Comparison of ENCODE assay signal across 8 cellular contexts in the genomic region with DNA sequence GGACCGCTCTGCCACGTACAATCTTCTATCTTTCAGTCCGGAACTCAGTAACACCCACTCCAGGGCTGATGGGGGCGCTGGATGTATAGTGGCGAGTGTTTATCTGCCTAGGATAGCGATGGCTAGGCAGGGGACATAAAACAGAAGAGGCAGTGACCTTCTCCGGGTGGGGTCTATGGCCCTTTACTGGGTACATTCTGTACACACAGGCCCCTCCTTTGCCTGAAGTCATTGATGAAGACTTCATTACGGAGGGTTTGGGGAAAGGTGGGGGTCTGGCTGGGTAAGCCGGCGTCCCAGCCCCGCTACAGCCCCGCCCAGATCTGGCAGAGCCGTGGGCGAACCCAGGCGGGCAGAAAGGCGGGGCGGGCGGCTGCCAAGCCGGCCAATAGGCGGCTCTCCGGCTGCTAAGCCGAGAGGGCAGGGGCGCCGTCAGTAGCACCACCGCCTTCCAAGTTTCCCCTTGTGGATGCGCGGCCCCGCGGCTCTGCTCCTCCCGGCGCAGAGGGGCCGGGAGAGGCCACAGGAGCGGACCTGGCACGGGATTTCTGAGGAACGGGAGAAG. TPM values are rescaled to one million over a fixed set of nuclear protein-coding genes. Genes with fewer than 3 reads are reported as not detected.
DNase-seq lines count a peak whose midpoint lies in the region; ATAC-seq and TF ChIP-seq lines count a peak whose summit lies in the region.

A gene with protein sequence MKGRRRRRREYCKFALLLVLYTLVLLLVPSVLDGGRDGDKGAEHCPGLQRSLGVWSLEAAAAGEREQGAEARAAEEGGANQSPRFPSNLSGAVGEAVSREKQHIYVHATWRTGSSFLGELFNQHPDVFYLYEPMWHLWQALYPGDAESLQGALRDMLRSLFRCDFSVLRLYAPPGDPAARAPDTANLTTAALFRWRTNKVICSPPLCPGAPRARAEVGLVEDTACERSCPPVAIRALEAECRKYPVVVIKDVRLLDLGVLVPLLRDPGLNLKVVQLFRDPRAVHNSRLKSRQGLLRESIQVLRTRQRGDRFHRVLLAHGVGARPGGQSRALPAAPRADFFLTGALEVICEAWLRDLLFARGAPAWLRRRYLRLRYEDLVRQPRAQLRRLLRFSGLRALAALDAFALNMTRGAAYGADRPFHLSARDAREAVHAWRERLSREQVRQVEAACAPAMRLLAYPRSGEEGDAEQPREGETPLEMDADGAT (plus strand): TSS at position 435 of the 565 bp plus-strand sequence. CDS start 167 bp downstream, outside the sequence.

- H3K4me3 ChIP-seq in AG04450 (ENCODE audit: low read depth, low read length) (peak within 1 kb of the TSS; percentile 62), right lobe of liver (peak within 1 kb of the TSS; percentile 40 to 61 (median 58))

- DNase-seq in AG04450 (ENCODE audit: low read depth, low spot score) (no peak), NCI-H524 treated with DMSO at 0.1 percent for 48 hours (lab: John Stamatoyannopoulos, UW) (peak; percentile 42), ecto neural progenitor cell (ENCODE audit: low spot score) (peak; percentile 77), right lobe of liver (peak in 2 of 3 donors; percentile 66 to 73)
- DNase-seq in activated CD4-positive, alpha-beta T cell treated with anti-CD3 and anti-CD28 coated beads, Interleukin-2, amount 50 U/mL, for 1 hour, result peak; percentile 52
- peak; percentile 42 for DNase-seq in stimulated activated CD8-positive, alpha-beta memory T cell treated with anti-CD3 and anti-CD28 coated beads, Interleukin-12 subunit alpha, Interleukin-12 subunit beta, amount 100 ng/mL, for 4 hours (ENCODE audit: low read depth)

- TF ChIP-seq CTCF in AG04450 (IDR thresholded peaks at IDR 0.05; ENCODE audit: low read depth, low read length) (peak; percentile 44; the same call in 1 of the 2 replicates), right lobe of liver (IDR thresholded peaks at IDR 0.05) (peak in 3 of 4 donors; percentile 9 to 17 (median 10))

- peak; percentile 39 for TF ChIP-seq POLR2A in right lobe of liver (IDR thresholded peaks at IDR 0.05)

- H3K36me3 ChIP-seq in right lobe of liver, result no peaks in the 10 kb centered on the region

- CTCF ChIA-PET in AG04450 (lab: Charles Lee), result interaction anchor here (1.3 to 1.4 kb wide), 2 partner anchors 113 to 223 kb away, joined by 3 to 5 read pairs; no protein-coding TSS in a partner anchor

- H3K4me1 ChIP-seq in right lobe of liver, result peaks cover 0 to 3% (median 0%) of the 10 kb centered on the region in 4 donors

- peak; percentile 8 for ATAC-seq in GM18870 (IDR thresholded peaks at IDR 0.05; ENCODE audit: unreplicated experiment)
- ATAC-seq in HG03135 (IDR thresholded peaks at IDR 0.05; ENCODE audit: unreplicated experiment), result peak; percentile 35
- peak; percentile 73 to 84 (median 82) for ATAC-seq in right lobe of liver

- WGBS in right lobe of liver (ENCODE audit: insufficient coverage, low coverage, low lambda C conversion rate, missing lambda C conversion rate), result 0% methylated on average over 2 of the region's 35 CpGs

- H3K27me3 ChIP-seq in AG04450 (ENCODE audit: control insufficient read depth, insufficient read depth, low read length) (no peaks in the 10 kb centered on the region), right lobe of liver (no peaks in the 10 kb centered on the region)

- intact Hi-C loops in right lobe of liver (cut with DNase I), result no loop called here

- no peaks in the 10 kb centered on the region for H3K9me3 ChIP-seq in AG04450 (ENCODE audit: control insufficient read depth, insufficient read depth, low read length)
- H3K9me3 ChIP-seq in right lobe of liver, result no peaks in the 10 kb centered on the region

- POLR2A ChIA-PET in AG04450 (lab: Yijun Ruan, JAX), result no interaction called here

- peak within 1 kb of the TSS; percentile 47 for H3K27ac ChIP-seq in AG04450 (ENCODE audit: low read depth, low read length)
- peak within 1 kb of the TSS; percentile 18 to 40 (median 35) for H3K27ac ChIP-seq in right lobe of liver

RNA-seq across cellular contexts. Expression of the gene that starts here (rescaled TPM):
- 2.1 and 2.3 TPM in 2 replicates for polyA plus RNA-seq in AG04450 (2011; rRNA removed)
- 0.97 and 1.3 TPM in 2 replicates for polyA minus RNA-seq in AG04450 (2011; rRNA and poly(A)+ RNA removed)
- 1 to 10 TPM; 4.8 to 7.1 (median 5.7) TPM for total RNA-seq in right lobe of liver

Comparison
In these comparisons a context has a peak if more than half of its experiments do, and no peak if none do; other contexts are left out.
1. ATAC-seq: peak in every context shown above with its lines; median percentile 82 in right lobe of liver; 35 in HG03135; 8 in GM18870.